ENCODE assay signal across 9 cellular contexts in genomic region chr12:14885718-14886201, GRCh38. TPM values are rescaled to one million over a fixed set of nuclear protein-coding genes. Genes with fewer than 3 reads are reported as not detected.
DNase-seq lines count a peak whose midpoint lies in the region; ATAC-seq and TF ChIP-seq lines count a peak whose summit lies in the region.
"Had no signal": no experiment of that assay in that cellular context is flagged by ENCODE, and none has a peak within 500 bp of the region (broad histone marks: within the 10 kb centered on the region; RNA-seq: fewer than 3 reads in every experiment).

Gene MGP (minus strand): TSS chr12:14885854. CDS start chr12:14885791, 63 bp downstream.

- 32 to 45% methylated on average over 6 of the region's 6 CpGs for WGBS in lung, 2 donors
- WGBS in transverse colon (ENCODE audit: low coverage in 1 of 2), 2 donors, result 42 to 56% methylated on average over 4 to 6 of the region's 6 CpGs

- H3K9me3 ChIP-seq in lung (ENCODE audit: control insufficient read depth in 2 of 2, insufficient read depth in 1 of 2, low read length in 1 of 2), result no peaks in the 10 kb centered on the region
- no peaks in the 10 kb centered on the region for H3K9me3 ChIP-seq in transverse colon

- H3K27me3 ChIP-seq in lung (ENCODE audit: control insufficient read depth, insufficient read depth) (no peaks in the 10 kb centered on the region), transverse colon (no peaks in the 10 kb centered on the region)

- peaks cover 34% of the 10 kb centered on the region for H3K27me3 Mint-ChIP-seq in activated CD4-positive, alpha-beta T cell treated with anti-CD3 and anti-CD28 coated beads, Interleukin-2, amount 10 ng/mL, durations not matched to agents 7 days and 5 days
- H3K27me3 Mint-ChIP-seq in activated CD4-positive, alpha-beta T cell treated with anti-CD3 and anti-CD28 coated beads for 36 hours, result peaks cover 13% of the 10 kb centered on the region
- peaks cover 16% of the 10 kb centered on the region for H3K27me3 Mint-ChIP-seq in MCF 10A (ENCODE audit: insufficient read depth, unreplicated experiment)

- H3K9me3 Mint-ChIP-seq in activated CD4-positive, alpha-beta T cell treated with anti-CD3 and anti-CD28 coated beads, Interleukin-2, amount 10 ng/mL, durations not matched to agents 7 days and 5 days, result peaks cover 3% of the 10 kb centered on the region
- H3K9me3 Mint-ChIP-seq in activated CD4-positive, alpha-beta T cell treated with anti-CD3 and anti-CD28 coated beads for 36 hours (ENCODE audit: low read depth), result no peaks in the 10 kb centered on the region
- H3K9me3 Mint-ChIP-seq in MCF 10A (ENCODE audit: unreplicated experiment), result no peaks in the 10 kb centered on the region

- H3K27ac Mint-ChIP-seq in activated CD4-positive, alpha-beta T cell treated with anti-CD3 and anti-CD28 coated beads, Interleukin-2, amount 10 ng/mL, durations not matched to agents 7 days and 5 days, result peak within 1 kb of the TSS; percentile 43
- no peak within 1 kb of the TSS for H3K27ac Mint-ChIP-seq in activated CD4-positive, alpha-beta T cell treated with anti-CD3 and anti-CD28 coated beads for 36 hours
- peak within 1 kb of the TSS; percentile 79 for H3K27ac Mint-ChIP-seq in MCF 10A (ENCODE audit: low read depth, unreplicated experiment)

- POLR2A ChIA-PET in activated CD4-positive, alpha-beta T cell treated with anti-CD3 and anti-CD28 coated beads, Interleukin-2, amount 10 ng/mL, durations not matched to agents 7 days and 5 days (lab: Charles Lee), result no interaction called here
- POLR2A ChIA-PET in activated CD4-positive, alpha-beta T cell treated with anti-CD3 and anti-CD28 coated beads for 36 hours (lab: Charles Lee), result no interaction called here
- POLR2A ChIA-PET in MCF 10A (lab: Yijun Ruan, JAX), result no interaction called here

- intact Hi-C loops in activated CD4-positive, alpha-beta T cell treated with anti-CD3 and anti-CD28 coated beads for 36 hours (cut with DNase I, micrococcal nuclease), result loop anchor here in 1 of 2 experiments (2.0 kb wide), 1 partner anchor 25 kb away; no protein-coding TSS in a partner anchor
- intact Hi-C loops in MCF 10A (cut with micrococcal nuclease), result no loop called here
- intact Hi-C loops in transverse colon (cut with DNase I; ENCODE audit: low total_unique reads), result no loop called here

- ATAC-seq in activated CD4-positive, alpha-beta T cell treated with anti-CD3 and anti-CD28 coated beads for 36 hours, result no peak
- ATAC-seq in lung (ENCODE audit: insufficient read depth, low FRiP score), result peak; percentile 42
- no peak for ATAC-seq in HG03159 (IDR thresholded peaks at IDR 0.05; ENCODE audit: unreplicated experiment)

- H3K4me1 Mint-ChIP-seq in activated CD4-positive, alpha-beta T cell treated with anti-CD3 and anti-CD28 coated beads, Interleukin-2, amount 10 ng/mL, durations not matched to agents 7 days and 5 days, result peaks cover 31% of the 10 kb centered on the region
- peaks cover 20% of the 10 kb centered on the region for H3K4me1 Mint-ChIP-seq in activated CD4-positive, alpha-beta T cell treated with anti-CD3 and anti-CD28 coated beads for 36 hours
- peaks cover 19% of the 10 kb centered on the region for H3K4me1 Mint-ChIP-seq in MCF 10A (ENCODE audit: insufficient read depth, unreplicated experiment)

- H3K27ac ChIP-seq in lung (ENCODE audit: low read depth in 1 of 2, low read length in 1 of 2) (peak within 1 kb of the TSS; percentile 79 to 85), transverse colon (peak within 1 kb of the TSS; percentile 68 to 81 (median 78))

- peak; percentile 70 for TF ChIP-seq POLR2A in transverse colon (IDR thresholded peaks at IDR 0.05)

- in situ Hi-C loops in transverse colon (cut with MboI; ENCODE audit: low pct_ligation_motif_present in 1 of 4, low pct_unique_long_range_greater_than_20kb in 1 of 4, low sequenced_read_pairs in 3 of 4), result no loop called here

- no peak for TF ChIP-seq EP300 in transverse colon (IDR thresholded peaks at IDR 0.05; ENCODE audit: low read depth)

- no TSS peak for BruUV-seq in MCF 10A (replicated peaks; lab: Mats Ljungman, UMichigan)

- no peak within 1 kb of the TSS for H3K4me3 Mint-ChIP-seq in activated CD4-positive, alpha-beta T cell treated with anti-CD3 and anti-CD28 coated beads, Interleukin-2, amount 10 ng/mL, durations not matched to agents 7 days and 5 days
- no peak within 1 kb of the TSS for H3K4me3 Mint-ChIP-seq in activated CD4-positive, alpha-beta T cell treated with anti-CD3 and anti-CD28 coated beads for 36 hours
- H3K4me3 Mint-ChIP-seq in MCF 10A (ENCODE audit: unreplicated experiment), result peak within 1 kb of the TSS; percentile 60

- H3K36me3 ChIP-seq in lung (ENCODE audit: control insufficient read depth in 2 of 2, insufficient read depth in 2 of 2, low read length in 2 of 2), result peaks cover 0 to 1% of the 10 kb centered on the region in 2 donors
- H3K36me3 ChIP-seq in transverse colon, result no peaks in the 10 kb centered on the region

- CTCF ChIA-PET in activated CD4-positive, alpha-beta T cell treated with anti-CD3 and anti-CD28 coated beads, Interleukin-2, amount 10 ng/mL, durations not matched to agents 7 days and 5 days (lab: Charles Lee), result no interaction called here
- CTCF ChIA-PET in activated CD4-positive, alpha-beta T cell treated with anti-CD3 and anti-CD28 coated beads for 36 hours (lab: Charles Lee), result interaction anchor here (0.6 kb wide), 1 partner anchor 165 kb away, joined by 3 read pairs; no protein-coding TSS in a partner anchor
- CTCF ChIA-PET in MCF 10A (lab: Yijun Ruan, JAX), result no interaction called here

- peaks cover 5% of the 10 kb centered on the region for H3K36me3 Mint-ChIP-seq in activated CD4-positive, alpha-beta T cell treated with anti-CD3 and anti-CD28 coated beads, Interleukin-2, amount 10 ng/mL, durations not matched to agents 7 days and 5 days (ENCODE audit: low read depth)
- H3K36me3 Mint-ChIP-seq in activated CD4-positive, alpha-beta T cell treated with anti-CD3 and anti-CD28 coated beads for 36 hours (ENCODE audit: low read depth), result no peaks in the 10 kb centered on the region
- H3K36me3 Mint-ChIP-seq in MCF 10A (ENCODE audit: insufficient read depth, unreplicated experiment), result no peaks in the 10 kb centered on the region

- TF ChIP-seq CTCF in MCF 10A (IDR thresholded peaks at IDR 0.05; ENCODE audit: unreplicated experiment), result no peak
- TF ChIP-seq CTCF in lung (IDR thresholded peaks at IDR 0.05; ENCODE audit: control extremely low read depth, extremely low read depth), result no peak
- no peak for TF ChIP-seq CTCF in transverse colon (IDR thresholded peaks at IDR 0.05)

- H3K4me1 ChIP-seq in lung (ENCODE audit: control insufficient read depth in 2 of 2, insufficient read depth in 2 of 2, low read length in 2 of 2) (peaks cover 4 to 7% of the 10 kb centered on the region in 2 donors), transverse colon (peaks cover 0 to 25% (median 6%) of the 10 kb centered on the region in 4 donors)

- H3K4me3 ChIP-seq in lung (no peak within 1 kb of the TSS), transverse colon (peak within 1 kb of the TSS; percentile 19 to 34 (median 21))

- DNase-seq in activated CD4-positive, alpha-beta T cell treated with anti-CD3 and anti-CD28 coated beads, Interleukin-2, amount 10 ng/mL, durations not matched to agents 7 days and 5 days, result no peak
- DNase-seq in activated CD4-positive, alpha-beta T cell treated with anti-CD3 and anti-CD28 coated beads for 36 hours, result no peak
- DNase-seq in MCF 10A (ENCODE audit: unreplicated experiment) (peak; percentile 60), lung (ENCODE audit: low spot score) (peak; percentile 38), transverse colon (peak; percentile 29), D341Med (ENCODE audit: low spot score) (no peak), SIG-M5 treated with dmso at 0.1 percent for 504 hours (lab: John Stamatoyannopoulos, UW; ENCODE audit: unreplicated experiment) (no peak)

RNA-seq across cellular contexts. Expression of gene MGP, which starts in this region (rescaled TPM):
- total RNA-seq in activated CD4-positive, alpha-beta T cell treated with anti-CD3 and anti-CD28 coated beads, Interleukin-2, amount 10 ng/mL, durations not matched to agents 7 days and 5 days, result under 1 TPM in 1 of 2 experiments, not detected in 1; 0.20 TPM
- total RNA-seq in activated CD4-positive, alpha-beta T cell treated with anti-CD3 and anti-CD28 coated beads for 36 hours, result not detected
- 1.3 and 4.8 TPM in 2 replicates for total RNA-seq in MCF 10A (2022)
- total RNA-seq in lung, result 100 to 1,000 TPM; 175 to 592 TPM
- 100 to 1,000 TPM; 193 to 262 TPM for polyA plus RNA-seq in lung
- 100 to 1,000 TPM in 3 of 4 donors, 10 to 100 TPM in 1; 90.5 to 499 (median 234) TPM for total RNA-seq in transverse colon
- total RNA-seq: activated CD8-positive, alpha-beta memory T cell treated with anti-CD3 and anti-CD28 coated beads for 36 hours had no signal

Comparison
In these comparisons a context has a peak if more than half of its experiments do, and no peak if none do; other contexts are left out.
1. RNA of gene MGP (total RNA-seq): 175 to 592 TPM in lung and 90.5 to 499 TPM in transverse colon; 1.3 to 4.8 TPM in MCF 10A, not detected in activated CD4-positive, alpha-beta T cell treated with anti-CD3 and anti-CD28 coated beads for 36 hours and 0.20 TPM in activated CD4-positive, alpha-beta T cell treated with anti-CD3 and anti-CD28 coated beads, Interleukin-2, amount 10 ng/mL, durations not matched to agents 7 days and 5 days; every median in the first group is over 10 times any median in the second.
2. DNase-seq: peak in MCF 10A (single experiment), lung (single experiment) and transverse colon (single experiment); none in activated CD4-positive, alpha-beta T cell treated with anti-CD3 and anti-CD28 coated beads, Interleukin-2, amount 10 ng/mL, durations not matched to agents 7 days and 5 days (single experiment), activated CD4-positive, alpha-beta T cell treated with anti-CD3 and anti-CD28 coated beads for 36 hours (single experiment), D341Med (single experiment) and SIG-M5 treated with dmso at 0.1 percent for 504 hours (single experiment).